8 cellular contexts compared by ENCODE assay signal in the genomic region with DNA sequence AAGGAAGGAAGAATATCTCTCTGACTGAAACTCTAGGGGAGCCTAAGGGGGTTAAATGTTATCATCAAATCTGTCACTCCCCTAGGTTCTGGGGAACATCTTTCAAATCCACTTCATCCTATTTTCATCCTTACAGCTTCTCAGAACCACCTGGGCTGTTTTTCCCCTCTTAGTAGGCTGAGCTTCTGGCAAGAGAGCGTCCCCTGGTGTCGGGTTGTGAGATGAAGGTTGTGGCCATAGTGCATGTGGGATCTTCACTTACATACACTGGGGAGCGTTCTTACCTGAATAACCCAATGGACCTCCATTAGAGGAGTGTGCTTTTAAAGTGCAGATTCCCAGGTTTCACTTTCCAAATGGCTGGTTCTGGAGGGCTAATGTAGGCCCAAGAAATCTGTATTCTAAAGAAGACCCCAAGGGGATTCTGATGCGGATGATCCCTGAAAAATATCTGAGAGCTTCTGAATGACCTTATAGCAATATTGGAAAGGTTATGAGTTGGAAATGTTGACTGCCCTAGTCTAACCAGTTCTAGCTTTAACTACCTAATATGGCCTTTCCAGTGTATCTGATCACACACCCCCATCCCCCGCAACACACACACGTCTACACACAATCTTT.
A peak's percentile ranks its signal among the peaks of the same experiment; 100 is the strongest.
DNase-seq lines count a peak whose midpoint lies in the region; ATAC-seq and TF ChIP-seq lines count a peak whose summit lies in the region.

No MANE protein-coding gene starts in this region.

- no peak overlapping the region for H3K27ac Mint-ChIP-seq in chondrocyte (ENCODE audit: unreplicated experiment)

- H3K9me3 ChIP-seq in parathyroid adenoma (ENCODE audit: control insufficient read depth, low read length), result no peaks in the 10 kb centered on the region

- DNase-seq in AG04449 (ENCODE audit: low read depth, low spot score) (no peak), HL-60 (ENCODE audit: low read depth in 1 of 2, low spot score in 1 of 2) (peak in 1 of 2 experiments; percentile 15), chondrocyte (ENCODE audit: low spot score) (no peak), Kasumi-1 (lab: John Stamatoyannopoulos, UW) (no peak)

- H3K36me3 ChIP-seq in parathyroid adenoma (ENCODE audit: control insufficient read depth, insufficient read depth, low read length), result no peaks in the 10 kb centered on the region

- H3K4me1 Mint-ChIP-seq in chondrocyte (ENCODE audit: low read depth), result no peaks in the 10 kb centered on the region

- H3K36me3 Mint-ChIP-seq in chondrocyte (ENCODE audit: low read depth), result no peaks in the 10 kb centered on the region

- no peaks in the 10 kb centered on the region for H3K27me3 Mint-ChIP-seq in chondrocyte (ENCODE audit: low read depth)

- no peaks in the 10 kb centered on the region for H3K79me2 ChIP-seq in parathyroid adenoma

- H3K9ac ChIP-seq in parathyroid adenoma, result no peak overlapping the region

- POLR2A ChIA-PET in AG04449 (lab: Yijun Ruan, JAX), result no interaction called here

- H3K4me2 ChIP-seq in parathyroid adenoma (ENCODE audit: low read length), result no peak overlapping the region

- H3K27me3 ChIP-seq in HL-60 (ENCODE audit: insufficient read depth, poor library complexity, severe bottlenecking), result no peaks in the 10 kb centered on the region
- no peaks in the 10 kb centered on the region for H3K27me3 ChIP-seq in parathyroid adenoma (ENCODE audit: control insufficient read depth, insufficient read depth, low read length)

- TF ChIP-seq CTCF in AG04449 (IDR thresholded peaks at IDR 0.05; ENCODE audit: insufficient read depth, low read length, missing control alignments) (peak; percentile 7), HL-60 (IDR thresholded peaks at IDR 0.05; ENCODE audit: insufficient read depth, low read length) (peak; percentile 59), VCaP (conservative IDR thresholded peaks at IDR 0.05) (peak; percentile 92), chondrocyte (IDR thresholded peaks at IDR 0.05) (peak; percentile 62), parathyroid adenoma (IDR thresholded peaks at IDR 0.05) (peak; percentile 10)

- ATAC-seq in GM18907 (IDR thresholded peaks at IDR 0.05; ENCODE audit: unreplicated experiment) (no peak), GM21423 (IDR thresholded peaks at IDR 0.05; ENCODE audit: unreplicated experiment) (no peak)

- peaks cover 2% of the 10 kb centered on the region for H3K9me3 Mint-ChIP-seq in chondrocyte (ENCODE audit: low read depth)

- no peak overlapping the region for H3K4me3 Mint-ChIP-seq in chondrocyte (ENCODE audit: unreplicated experiment)

- H3K4me3 ChIP-seq in AG04449 (ENCODE audit: low read depth, low read length) (no peak overlapping the region), HL-60 (replicated peaks; ENCODE audit: insufficient read depth, low read length) (no peak overlapping the region), parathyroid adenoma (ENCODE audit: low read depth, low read length) (no peak overlapping the region)

- H3K27ac ChIP-seq in HL-60 (replicated peaks) (no peak overlapping the region), VCaP (no peak overlapping the region), parathyroid adenoma (no peak overlapping the region)

- H3K4me1 ChIP-seq in parathyroid adenoma, result no peaks in the 10 kb centered on the region

- no peak overlapping the region for H2AFZ ChIP-seq in parathyroid adenoma

- CTCF ChIA-PET in AG04449 (lab: Yijun Ruan, JAX), result interaction anchor here (1.1 kb wide), 1 partner anchor 22 kb away, joined by 3 read pairs; no protein-coding TSS in a partner anchor

Comparison
In these comparisons a context has a peak if more than half of its experiments do, and no peak if none do; other contexts are left out.
1. CTCF ChIP-seq: peak in every context shown above with its lines; median percentile 92 in VCaP; 62 in chondrocyte; 59 in HL-60; 10 in parathyroid adenoma; 7 in AG04449.